ENCODE assay signal across 1 cellular context in genomic region chr1:5888606-5889211, GRCh38.
TF ChIP-seq lines count a peak whose summit lies in the region.

No MANE protein-coding gene starts in this region.

TF ChIP-seq in SK-N-SH treated with all-trans-retinoic acid at 6 μM for 48 hours, 23 proteins besides CTCF, POLR2A, EP300 and RAD21 (continued from another document):
- TF ChIP-seq PATZ1 (CRISPR knock-in tag; IDR thresholded peaks at IDR 0.05; ENCODE audit: borderline replicate concordance) (no peak), SNAI2 (CRISPR knock-in tag; IDR thresholded peaks at IDR 0.05) (no peak), BACH2 (CRISPR knock-in tag; IDR thresholded peaks at IDR 0.05; ENCODE audit: borderline replicate concordance) (no peak), ARNTL (CRISPR knock-in tag; IDR thresholded peaks at IDR 0.05; ENCODE audit: borderline replicate concordance, low read depth) (no peak), ESRRG (CRISPR knock-in tag; IDR thresholded peaks at IDR 0.05) (no peak), ZFP3 (CRISPR knock-in tag; IDR thresholded peaks at IDR 0.05) (no peak), POU6F1 (CRISPR knock-in tag; IDR thresholded peaks at IDR 0.05; ENCODE audit: borderline replicate concordance, low read depth) (no peak), CSRNP3 (CRISPR knock-in tag; IDR thresholded peaks at IDR 0.05) (no peak)
